15 cellular contexts compared by ENCODE assay signal in the genomic region with DNA sequence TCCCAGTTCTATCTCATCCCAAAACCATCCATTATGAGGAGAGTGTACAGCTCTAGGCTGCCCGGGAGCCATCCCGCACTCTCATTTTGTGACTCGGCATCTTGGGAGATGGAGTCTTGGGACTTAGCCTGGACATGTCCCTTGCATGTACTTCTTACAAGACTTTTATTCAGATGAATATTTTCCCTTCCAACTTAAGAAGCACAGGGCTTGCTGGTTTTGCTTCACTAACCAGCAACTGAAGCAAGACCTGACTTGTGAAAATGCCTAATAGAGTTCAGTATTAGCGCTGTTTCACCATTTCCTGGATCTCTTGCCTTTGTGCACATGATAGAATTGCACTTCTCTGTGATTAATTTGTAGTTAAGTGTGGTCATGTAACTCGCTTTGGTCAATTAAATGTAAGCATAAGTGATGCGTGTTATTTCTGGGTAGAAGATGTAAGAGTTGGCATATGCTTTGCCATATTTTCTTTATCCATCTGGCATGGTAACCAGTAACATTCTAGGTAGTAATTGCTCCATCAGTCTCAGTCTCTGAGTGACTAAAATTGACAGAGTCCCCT. TPM values are rescaled to one million over a fixed set of nuclear protein-coding genes. Genes with fewer than 3 reads are reported as not detected.
DNase-seq lines count a peak whose midpoint lies in the region; ATAC-seq and TF ChIP-seq lines count a peak whose summit lies in the region.
"Had no signal": no experiment of that assay in that cellular context is flagged by ENCODE, and none has a peak within 500 bp of the region (broad histone marks: within the 10 kb centered on the region; RNA-seq: fewer than 3 reads in every experiment).

No MANE protein-coding gene starts in this region.

- H3K36me3 ChIP-seq in upper lobe of right lung, result no peaks in the 10 kb centered on the region
- H3K36me3 ChIP-seq: lower lobe of right lung, right atrium auricular region had no signal

- intact Hi-C loops in upper lobe of right lung (cut with DNase I), result no loop called here

- no peaks in the 10 kb centered on the region for H3K27me3 ChIP-seq in upper lobe of right lung
- H3K27me3 ChIP-seq: right atrium auricular region had no signal

- H3K4me1 ChIP-seq in upper lobe of right lung, result no peaks in the 10 kb centered on the region
- H3K4me1 ChIP-seq: A549, lower lobe of right lung, right atrium auricular region had no signal

- H3K27ac ChIP-seq in upper lobe of right lung, result no peak overlapping the region
- H3K27ac ChIP-seq: lower lobe of right lung, right atrium auricular region had no signal

- peak; percentile 29 for DNase-seq in NCI-H446 treated with DMSO at 0.1 percent for 48 hours (lab: John Stamatoyannopoulos, UW)
- DNase-seq in NCI-H446 (lab: John Stamatoyannopoulos, UW), result no peak
- DNase-seq in NCI-H69 (lab: John Stamatoyannopoulos, UW), result peak; percentile 19
- DNase-seq in upper lobe of right lung, result no peak
- no peak for DNase-seq in D341Med (ENCODE audit: low spot score)
- no peak for DNase-seq in NCI-H1048 (lab: John Stamatoyannopoulos, UW)
- DNase-seq in KG1 (lab: John Stamatoyannopoulos, UW), result no peak
- DNase-seq: activated CD8-positive, alpha-beta T cell treated with anti-CD3 and anti-CD28 coated beads, Interleukin-2, amount 10 ng/mL, durations not matched to agents 7 days and 5 days; anterior cingulate cortex; lower lobe of right lung; NCI-H187; SHP77 treated with DMSO at 0.1 percent for 48 hours had no signal

- no peak for TF ChIP-seq CTCF in upper lobe of right lung (IDR thresholded peaks at IDR 0.05)

- no peak overlapping the region for H3K4me3 ChIP-seq in upper lobe of right lung
- H3K4me3 ChIP-seq: A549, lower lobe of right lung, right atrium auricular region had no signal

- ATAC-seq in HG02759 (IDR thresholded peaks at IDR 0.05; ENCODE audit: unreplicated experiment) (peak; percentile 73), upper lobe of right lung (peak; percentile 53)
- ATAC-seq: A549; activated CD8-positive, alpha-beta T cell treated with anti-CD3 and anti-CD28 coated beads, Interleukin-2, amount 10 ng/mL, durations not matched to agents 7 days and 5 days had no signal

- no peaks in the 10 kb centered on the region for H3K9me3 ChIP-seq in upper lobe of right lung
- H3K9me3 ChIP-seq: A549, lower lobe of right lung, right atrium auricular region had no signal

RNA-seq across cellular contexts. Expression of a gene that starts 55.8 kb away (rescaled TPM):
- total RNA-seq in upper lobe of right lung, result 6.3 TPM

Comparison
In these comparisons a context has a peak if more than half of its experiments do, and no peak if none do; other contexts are left out.
1. DNase-seq: peak in NCI-H446 treated with DMSO at 0.1 percent for 48 hours (single experiment) and NCI-H69 (single experiment); none in NCI-H446 (0 of 2), upper lobe of right lung (single experiment), D341Med (single experiment), NCI-H1048 (single experiment) and KG1 (single experiment).